1 cellular context compared by ENCODE assay signal in the genomic region with DNA sequence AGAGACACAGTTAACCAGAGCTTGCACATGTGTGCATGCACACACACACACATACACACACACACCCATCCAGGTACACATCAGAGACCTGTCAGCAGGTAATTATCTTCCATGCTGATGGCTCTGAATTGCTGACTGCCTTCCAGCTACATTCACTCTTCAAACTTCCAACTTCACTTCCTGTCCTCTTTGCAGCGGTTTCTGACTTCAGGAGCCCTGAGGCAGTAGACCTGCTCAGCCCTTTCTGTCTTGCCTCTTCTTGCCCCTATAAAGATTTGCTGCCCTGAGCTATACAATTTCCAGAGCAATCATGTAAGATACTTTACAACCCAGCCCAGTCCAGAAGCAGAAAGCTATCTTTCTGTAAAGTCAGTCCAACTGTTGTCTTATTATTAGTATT.
TF ChIP-seq lines count a peak whose summit lies in the region.

No MANE protein-coding gene starts in this region.

TF ChIP-seq in H1, 55 proteins besides CTCF, POLR2A, EP300 and RAD21:
- TF ChIP-seq, protein P1, sequence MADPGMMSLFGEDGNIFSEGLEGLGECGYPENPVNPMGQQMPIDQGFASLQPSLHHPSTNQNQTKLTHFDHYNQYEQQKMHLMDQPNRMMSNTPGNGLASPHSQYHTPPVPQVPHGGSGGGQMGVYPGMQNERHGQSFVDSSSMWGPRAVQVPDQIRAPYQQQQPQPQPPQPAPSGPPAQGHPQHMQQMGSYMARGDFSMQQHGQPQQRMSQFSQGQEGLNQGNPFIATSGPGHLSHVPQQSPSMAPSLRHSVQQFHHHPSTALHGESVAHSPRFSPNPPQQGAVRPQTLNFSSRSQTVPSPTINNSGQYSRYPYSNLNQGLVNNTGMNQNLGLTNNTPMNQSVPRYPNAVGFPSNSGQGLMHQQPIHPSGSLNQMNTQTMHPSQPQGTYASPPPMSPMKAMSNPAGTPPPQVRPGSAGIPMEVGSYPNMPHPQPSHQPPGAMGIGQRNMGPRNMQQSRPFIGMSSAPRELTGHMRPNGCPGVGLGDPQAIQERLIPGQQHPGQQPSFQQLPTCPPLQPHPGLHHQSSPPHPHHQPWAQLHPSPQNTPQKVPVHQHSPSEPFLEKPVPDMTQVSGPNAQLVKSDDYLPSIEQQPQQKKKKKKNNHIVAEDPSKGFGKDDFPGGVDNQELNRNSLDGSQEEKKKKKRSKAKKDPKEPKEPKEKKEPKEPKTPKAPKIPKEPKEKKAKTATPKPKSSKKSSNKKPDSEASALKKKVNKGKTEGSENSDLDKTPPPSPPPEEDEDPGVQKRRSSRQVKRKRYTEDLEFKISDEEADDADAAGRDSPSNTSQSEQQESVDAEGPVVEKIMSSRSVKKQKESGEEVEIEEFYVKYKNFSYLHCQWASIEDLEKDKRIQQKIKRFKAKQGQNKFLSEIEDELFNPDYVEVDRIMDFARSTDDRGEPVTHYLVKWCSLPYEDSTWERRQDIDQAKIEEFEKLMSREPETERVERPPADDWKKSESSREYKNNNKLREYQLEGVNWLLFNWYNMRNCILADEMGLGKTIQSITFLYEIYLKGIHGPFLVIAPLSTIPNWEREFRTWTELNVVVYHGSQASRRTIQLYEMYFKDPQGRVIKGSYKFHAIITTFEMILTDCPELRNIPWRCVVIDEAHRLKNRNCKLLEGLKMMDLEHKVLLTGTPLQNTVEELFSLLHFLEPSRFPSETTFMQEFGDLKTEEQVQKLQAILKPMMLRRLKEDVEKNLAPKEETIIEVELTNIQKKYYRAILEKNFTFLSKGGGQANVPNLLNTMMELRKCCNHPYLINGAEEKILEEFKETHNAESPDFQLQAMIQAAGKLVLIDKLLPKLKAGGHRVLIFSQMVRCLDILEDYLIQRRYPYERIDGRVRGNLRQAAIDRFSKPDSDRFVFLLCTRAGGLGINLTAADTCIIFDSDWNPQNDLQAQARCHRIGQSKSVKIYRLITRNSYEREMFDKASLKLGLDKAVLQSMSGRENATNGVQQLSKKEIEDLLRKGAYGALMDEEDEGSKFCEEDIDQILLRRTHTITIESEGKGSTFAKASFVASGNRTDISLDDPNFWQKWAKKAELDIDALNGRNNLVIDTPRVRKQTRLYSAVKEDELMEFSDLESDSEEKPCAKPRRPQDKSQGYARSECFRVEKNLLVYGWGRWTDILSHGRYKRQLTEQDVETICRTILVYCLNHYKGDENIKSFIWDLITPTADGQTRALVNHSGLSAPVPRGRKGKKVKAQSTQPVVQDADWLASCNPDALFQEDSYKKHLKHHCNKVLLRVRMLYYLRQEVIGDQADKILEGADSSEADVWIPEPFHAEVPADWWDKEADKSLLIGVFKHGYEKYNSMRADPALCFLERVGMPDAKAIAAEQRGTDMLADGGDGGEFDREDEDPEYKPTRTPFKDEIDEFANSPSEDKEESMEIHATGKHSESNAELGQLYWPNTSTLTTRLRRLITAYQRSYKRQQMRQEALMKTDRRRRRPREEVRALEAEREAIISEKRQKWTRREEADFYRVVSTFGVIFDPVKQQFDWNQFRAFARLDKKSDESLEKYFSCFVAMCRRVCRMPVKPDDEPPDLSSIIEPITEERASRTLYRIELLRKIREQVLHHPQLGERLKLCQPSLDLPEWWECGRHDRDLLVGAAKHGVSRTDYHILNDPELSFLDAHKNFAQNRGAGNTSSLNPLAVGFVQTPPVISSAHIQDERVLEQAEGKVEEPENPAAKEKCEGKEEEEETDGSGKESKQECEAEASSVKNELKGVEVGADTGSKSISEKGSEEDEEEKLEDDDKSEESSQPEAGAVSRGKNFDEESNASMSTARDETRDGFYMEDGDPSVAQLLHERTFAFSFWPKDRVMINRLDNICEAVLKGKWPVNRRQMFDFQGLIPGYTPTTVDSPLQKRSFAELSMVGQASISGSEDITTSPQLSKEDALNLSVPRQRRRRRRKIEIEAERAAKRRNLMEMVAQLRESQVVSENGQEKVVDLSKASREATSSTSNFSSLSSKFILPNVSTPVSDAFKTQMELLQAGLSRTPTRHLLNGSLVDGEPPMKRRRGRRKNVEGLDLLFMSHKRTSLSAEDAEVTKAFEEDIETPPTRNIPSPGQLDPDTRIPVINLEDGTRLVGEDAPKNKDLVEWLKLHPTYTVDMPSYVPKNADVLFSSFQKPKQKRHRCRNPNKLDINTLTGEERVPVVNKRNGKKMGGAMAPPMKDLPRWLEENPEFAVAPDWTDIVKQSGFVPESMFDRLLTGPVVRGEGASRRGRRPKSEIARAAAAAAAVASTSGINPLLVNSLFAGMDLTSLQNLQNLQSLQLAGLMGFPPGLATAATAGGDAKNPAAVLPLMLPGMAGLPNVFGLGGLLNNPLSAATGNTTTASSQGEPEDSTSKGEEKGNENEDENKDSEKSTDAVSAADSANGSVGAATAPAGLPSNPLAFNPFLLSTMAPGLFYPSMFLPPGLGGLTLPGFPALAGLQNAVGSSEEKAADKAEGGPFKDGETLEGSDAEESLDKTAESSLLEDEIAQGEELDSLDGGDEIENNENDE (IDR thresholded peaks at IDR 0.05; ENCODE audit: insufficient replicate concordance, low read length), result no peak
- TF ChIP-seq SRF (IDR thresholded peaks at IDR 0.05; ENCODE audit: low read depth, low read length) (no peak), TEAD4 (IDR thresholded peaks at IDR 0.05; ENCODE audit: low read depth, low read length) (no peak), GABPA (IDR thresholded peaks at IDR 0.05; ENCODE audit: borderline replicate concordance, insufficient read depth, low read length) (no peak), RFX5 (IDR thresholded peaks at IDR 0.05; ENCODE audit: borderline replicate concordance, low read depth, low read length) (no peak)
TF ChIP-seq in H1: peak in this region for 0.
